25 cellular contexts compared by ENCODE assay signal in the genomic region with DNA sequence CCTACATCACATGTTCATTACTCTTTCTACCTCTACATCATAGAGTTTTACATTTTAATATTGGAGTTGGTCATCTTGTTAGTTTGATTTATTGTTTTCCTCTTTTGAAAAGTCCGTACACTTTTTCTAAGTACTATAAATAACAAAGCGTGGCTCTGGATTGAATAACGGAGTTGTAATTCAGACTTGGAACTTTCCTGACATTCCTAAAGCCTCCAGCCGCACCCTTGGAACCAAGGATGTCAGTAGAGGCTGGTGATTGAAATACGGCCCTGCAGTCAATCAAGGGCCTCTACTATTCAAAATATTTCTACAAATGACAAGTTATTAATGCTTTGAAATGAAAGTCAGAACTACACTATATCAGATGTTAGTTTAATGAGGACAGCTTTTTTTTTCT.
"Had no signal": no experiment of that assay in that cellular context is flagged by ENCODE, and none has a peak within 500 bp of the region (broad histone marks: within the 10 kb centered on the region; RNA-seq: fewer than 3 reads in every experiment).

No MANE protein-coding gene starts in this region.

- H3K4me3 ChIP-seq: ascending aorta, breast epithelium, cardiac muscle cell, colonic mucosa, esophagus squamous epithelium had no signal

- DNase-seq: activated CD4-positive, alpha-beta memory T cell treated with anti-CD3 and anti-CD28 coated beads for 36 hours; activated CD4-positive, alpha-beta T cell treated with anti-CD3 and anti-CD28 coated beads for 36 hours; activated CD4-positive, alpha-beta T cell treated with anti-CD3 and anti-CD28 coated beads, Interleukin-2, amount 10 ng/mL, durations not matched to agents 24 days and 14 days; activated CD4-positive, CD25-positive, alpha-beta regulatory T cell; activated CD4-positive, CD25-positive, alpha-beta regulatory T cell treated with anti-CD3 and anti-CD28 coated beads, Interleukin-2, amount 50 U/mL, for 72 hours; activated CD8-positive, alpha-beta memory T cell treated with anti-CD3 and anti-CD28 coated beads, Interleukin-2, amount 10 ng/mL, durations not matched to agents 7 days and 5 days; activated CD8-positive, alpha-beta memory T cell treated with anti-CD3 and anti-CD28 coated beads, Interleukin-2, amount 50 U/mL, for 4 hours; activated CD8-positive, alpha-beta T cell treated with anti-CD3 and anti-CD28 coated beads, Interleukin-2, amount 10 ng/mL, durations not matched to agents 7 days and 5 days; activated effector memory CD4-positive, alpha-beta T cell treated with anti-CD3 and anti-CD28 coated beads, Interleukin-2, amount 50 U/mL, for 16 hours; activated naive CD4-positive, alpha-beta T cell treated with anti-CD3 and anti-CD28 coated beads for 36 hours; activated naive CD8-positive, alpha-beta T cell treated with anti-CD3 and anti-CD28 coated beads for 36 hours; activated naive CD8-positive, alpha-beta T cell treated with anti-CD3 and anti-CD28 coated beads, Interleukin-2, amount 50 U/mL, for 24 hours; activated T-cell treated with anti-CD3 and anti-CD28 coated beads, Interleukin-2, amount 50 U/mL, for 1 hour; activated T-cell treated with anti-CD3 and anti-CD28 coated beads, Interleukin-2, amount 50 U/mL, for 48 hours; central memory CD4-positive, alpha-beta T cell; cerebellar nuclear complex; colonic mucosa; effector CD8-positive, alpha-beta T cell; esophagus squamous epithelium; head of caudate nucleus; T-helper 2 cell had no signal

- H3K27me3 ChIP-seq: ascending aorta, breast epithelium, cardiac muscle cell, colonic mucosa, esophagus squamous epithelium had no signal

- H3K36me3 ChIP-seq: ascending aorta, breast epithelium, cardiac muscle cell, colonic mucosa, esophagus squamous epithelium had no signal

- H3K4me1 ChIP-seq: ascending aorta, breast epithelium, colonic mucosa, esophagus squamous epithelium had no signal

- H3K27ac ChIP-seq: ascending aorta, breast epithelium, cardiac muscle cell, colonic mucosa, epithelial cell of prostate, esophagus squamous epithelium had no signal

- H3K9me3 ChIP-seq: ascending aorta, colonic mucosa had no signal

- ATAC-seq: activated CD4-positive, alpha-beta T cell treated with anti-CD3 and anti-CD28 coated beads for 36 hours; activated CD8-positive, alpha-beta memory T cell treated with anti-CD3 and anti-CD28 coated beads, Interleukin-2, amount 10 ng/mL, durations not matched to agents 7 days and 5 days; activated CD8-positive, alpha-beta T cell treated with anti-CD3 and anti-CD28 coated beads, Interleukin-2, amount 10 ng/mL, durations not matched to agents 7 days and 5 days; activated naive CD8-positive, alpha-beta T cell treated with anti-CD3 and anti-CD28 coated beads, Interleukin-2, amount 50 U/mL, for 24 hours had no signal
